In genomic region chr1:208127791-208128408, GRCh38 we compare ENCODE assay signal across 19 cellular contexts.
A peak's percentile ranks its signal among the peaks of the same experiment; 100 is the strongest.
DNase-seq lines count a peak whose midpoint lies in the region; TF ChIP-seq lines count a peak whose summit lies in the region.
"Had no signal": no experiment of that assay in that cellular context is flagged by ENCODE, and none has a peak within 500 bp of the region (broad histone marks: within the 10 kb centered on the region; RNA-seq: fewer than 3 reads in every experiment).

No MANE protein-coding gene starts in this region.

- peak overlapping the region; percentile 65 for H3K27ac ChIP-seq in neural cell (ENCODE audit: low read length)
- H3K27ac ChIP-seq: ascending aorta; BLaER1 treated with 17β-estradiol and CSF1 and Interleukin-3, amounts not matched to agents 10 nM and 100 nM; epithelial cell of prostate; heart left ventricle had no signal

- no peaks in the 10 kb centered on the region; the same call in 1 of the 2 replicates for H3K4me1 ChIP-seq in BE2C

- peak overlapping the region; percentile 23 for H3K4me3 ChIP-seq in neural cell (ENCODE audit: low read length)
- no peak overlapping the region for H3K4me3 ChIP-seq in BE2C (ENCODE audit: low read depth, low read length)
- H3K4me3 ChIP-seq: ascending aorta; BLaER1 treated with 17β-estradiol and CSF1 and Interleukin-3, amounts not matched to agents 10 nM and 100 nM; heart left ventricle had no signal

- H3K4me2 ChIP-seq in neural cell (ENCODE audit: low read length): no peak overlapping the region
- H3K4me2 ChIP-seq: BLaER1 treated with 17β-estradiol and CSF1 and Interleukin-3, amounts not matched to agents 10 nM and 100 nM had no signal

- peak overlapping the region; percentile 45 for H3K9ac ChIP-seq in neural cell (ENCODE audit: low read length)
- H3K9ac ChIP-seq: BLaER1 treated with 17β-estradiol and CSF1 and Interleukin-3, amounts not matched to agents 10 nM and 100 nM had no signal

- TF ChIP-seq RAD21 in neural cell (conservative IDR thresholded peaks at IDR 0.05): no peak

- DNase-seq in COR-L47 (lab: John Stamatoyannopoulos, UW): peak; percentile 81
- DNase-seq in NCI-H146 (lab: John Stamatoyannopoulos, UW): peak; percentile 71
- peak; percentile 48 for DNase-seq in cerebellum (ENCODE audit: low spot score)
- no peak for DNase-seq in stimulated activated CD4-positive, alpha-beta T cell treated with anti-CD3 and anti-CD28 coated beads, Interleukin-4, amount 100 ng/mL, for 24 hours
- no peak for DNase-seq in SKM-1 (lab: John Stamatoyannopoulos, UW; ENCODE audit: unreplicated experiment)
- no peak for DNase-seq in BE2C
- DNase-seq in NOMO-1 treated with DMSO at 0.1 percent for 48 hours (lab: John Stamatoyannopoulos, UW; ENCODE audit: unreplicated experiment): no peak
- DNase-seq: activated CD4-positive, alpha-beta T cell treated with anti-CD3 and anti-CD28 coated beads, Interleukin-2, amount 50 U/mL, for 4 hours; activated CD4-positive, CD25-positive, alpha-beta regulatory T cell; activated naive CD8-positive, alpha-beta T cell treated with anti-CD3 and anti-CD28 coated beads for 36 hours; Caco-2; heart left ventricle; NCI-H1436; stimulated activated CD4-positive, alpha-beta T cell treated with anti-CD3 and anti-CD28 coated beads, Interleukin-4, amount 100 ng/mL, for 4 hours; stimulated activated naive CD4-positive, alpha-beta T cell treated with Interleukin-2 at 50 U/mL for 16 hours had no signal

- no peaks in the 10 kb centered on the region for H3K36me3 ChIP-seq in neural cell (ENCODE audit: insufficient read depth, low read length)
- H3K36me3 ChIP-seq in BE2C: peaks cover 6% of the 10 kb centered on the region; the same call in 1 of the 2 replicates
- H3K36me3 ChIP-seq: ascending aorta; BLaER1 treated with 17β-estradiol and CSF1 and Interleukin-3, amounts not matched to agents 10 nM and 100 nM had no signal

- TF ChIP-seq CTCF in neural cell (IDR thresholded peaks at IDR 0.05; ENCODE audit: poor library complexity, severe bottlenecking) (no peak), BE2C (IDR thresholded peaks at IDR 0.05; ENCODE audit: low read depth, low read length) (no peak)

- H3K27me3 ChIP-seq in neural cell (ENCODE audit: insufficient read depth, low read depth, low read length) (no peaks in the 10 kb centered on the region), BE2C (no peaks in the 10 kb centered on the region)
- H3K27me3 ChIP-seq: ascending aorta; BLaER1 treated with 17β-estradiol and CSF1 and Interleukin-3, amounts not matched to agents 10 nM and 100 nM; heart left ventricle had no signal

- peaks cover 5% of the 10 kb centered on the region for H3F3A ChIP-seq in neural cell (ENCODE audit: insufficient read depth, low read length, poor library complexity, severe bottlenecking)

- H3K9me3 ChIP-seq in neural cell (ENCODE audit: low read length) (no peaks in the 10 kb centered on the region), BE2C (no peaks in the 10 kb centered on the region)
- H3K9me3 ChIP-seq: ascending aorta; BLaER1 treated with 17β-estradiol and CSF1 and Interleukin-3, amounts not matched to agents 10 nM and 100 nM; Caco-2; heart left ventricle had no signal

- H4K20me1 ChIP-seq in neural cell (ENCODE audit: insufficient read depth): no peaks in the 10 kb centered on the region
- H4K20me1 ChIP-seq: BLaER1 treated with 17β-estradiol and CSF1 and Interleukin-3, amounts not matched to agents 10 nM and 100 nM had no signal

- H3K79me2 ChIP-seq in neural cell (replicated peaks; ENCODE audit: insufficient read depth, low read length): no peaks in the 10 kb centered on the region

- H2AFZ ChIP-seq in neural cell (ENCODE audit: low read depth, low read length): no peak overlapping the region

- H3K9me2 ChIP-seq in neural cell (ENCODE audit: insufficient read depth, low read length): no peaks in the 10 kb centered on the region

- TF ChIP-seq EP300 in neural cell (conservative IDR thresholded peaks at IDR 0.05; ENCODE audit: poor library complexity, severe bottlenecking): peak; percentile 36

TF ChIP-seq in neural cell, 6 proteins besides CTCF, POLR2A, EP300 and RAD21:
- TF ChIP-seq EZH2 (IDR thresholded peaks at IDR 0.05; ENCODE audit: borderline replicate concordance, insufficient read depth, low read length, poor library complexity, severe bottlenecking) (no peak), TAF1 (IDR thresholded peaks at IDR 0.05; ENCODE audit: low read depth) (no peak), SMC3 (conservative IDR thresholded peaks at IDR 0.05; ENCODE audit: poor library complexity) (no peak), MXI1 (conservative IDR thresholded peaks at IDR 0.05; ENCODE audit: poor library complexity, severe bottlenecking) (no peak), POLR2AphosphoS5 (IDR thresholded peaks at IDR 0.05) (no peak)
- TF ChIP-seq, protein P1, sequence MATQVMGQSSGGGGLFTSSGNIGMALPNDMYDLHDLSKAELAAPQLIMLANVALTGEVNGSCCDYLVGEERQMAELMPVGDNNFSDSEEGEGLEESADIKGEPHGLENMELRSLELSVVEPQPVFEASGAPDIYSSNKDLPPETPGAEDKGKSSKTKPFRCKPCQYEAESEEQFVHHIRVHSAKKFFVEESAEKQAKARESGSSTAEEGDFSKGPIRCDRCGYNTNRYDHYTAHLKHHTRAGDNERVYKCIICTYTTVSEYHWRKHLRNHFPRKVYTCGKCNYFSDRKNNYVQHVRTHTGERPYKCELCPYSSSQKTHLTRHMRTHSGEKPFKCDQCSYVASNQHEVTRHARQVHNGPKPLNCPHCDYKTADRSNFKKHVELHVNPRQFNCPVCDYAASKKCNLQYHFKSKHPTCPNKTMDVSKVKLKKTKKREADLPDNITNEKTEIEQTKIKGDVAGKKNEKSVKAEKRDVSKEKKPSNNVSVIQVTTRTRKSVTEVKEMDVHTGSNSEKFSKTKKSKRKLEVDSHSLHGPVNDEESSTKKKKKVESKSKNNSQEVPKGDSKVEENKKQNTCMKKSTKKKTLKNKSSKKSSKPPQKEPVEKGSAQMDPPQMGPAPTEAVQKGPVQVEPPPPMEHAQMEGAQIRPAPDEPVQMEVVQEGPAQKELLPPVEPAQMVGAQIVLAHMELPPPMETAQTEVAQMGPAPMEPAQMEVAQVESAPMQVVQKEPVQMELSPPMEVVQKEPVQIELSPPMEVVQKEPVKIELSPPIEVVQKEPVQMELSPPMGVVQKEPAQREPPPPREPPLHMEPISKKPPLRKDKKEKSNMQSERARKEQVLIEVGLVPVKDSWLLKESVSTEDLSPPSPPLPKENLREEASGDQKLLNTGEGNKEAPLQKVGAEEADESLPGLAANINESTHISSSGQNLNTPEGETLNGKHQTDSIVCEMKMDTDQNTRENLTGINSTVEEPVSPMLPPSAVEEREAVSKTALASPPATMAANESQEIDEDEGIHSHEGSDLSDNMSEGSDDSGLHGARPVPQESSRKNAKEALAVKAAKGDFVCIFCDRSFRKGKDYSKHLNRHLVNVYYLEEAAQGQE (IDR thresholded peaks at IDR 0.05; ENCODE audit: borderline replicate concordance): no peak

Comparison
In these comparisons a context has a peak if more than half of its experiments do, and no peak if none do; other contexts are left out.
1. DNase-seq: peak in COR-L47 (single experiment), NCI-H146 (single experiment) and cerebellum (single experiment); none in stimulated activated CD4-positive, alpha-beta T cell treated with anti-CD3 and anti-CD28 coated beads, Interleukin-4, amount 100 ng/mL, for 24 hours (single experiment), SKM-1 (single experiment), BE2C (single experiment) and NOMO-1 treated with DMSO at 0.1 percent for 48 hours (single experiment).